In the genomic region with DNA sequence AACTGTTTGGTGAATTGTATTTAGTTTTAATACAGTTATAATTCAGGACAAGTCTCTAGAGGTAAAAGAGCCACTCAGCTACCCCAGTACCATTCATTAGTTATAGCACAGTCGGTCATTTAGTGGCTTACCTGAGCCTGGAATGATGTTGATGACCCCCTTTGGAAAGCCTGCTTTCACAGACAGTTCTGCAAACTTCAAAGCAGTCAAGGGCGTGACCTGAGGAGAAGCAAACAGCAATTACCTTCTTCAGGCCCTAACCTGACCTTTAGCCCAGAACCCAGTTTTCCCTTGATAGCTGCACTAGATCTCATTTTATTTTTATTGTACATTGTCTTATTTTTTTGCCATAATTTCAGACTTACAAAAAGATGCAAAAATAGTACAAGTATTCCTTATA, we compare ENCODE assay signal across 17 cellular contexts. TPM values are rescaled to one million over a fixed set of nuclear protein-coding genes. Genes with fewer than 3 reads are reported as not detected.
A peak's percentile ranks its signal among the peaks of the same experiment; 100 is the strongest.
DNase-seq lines count a peak whose midpoint lies in the region; ATAC-seq, FAIRE-seq and TF ChIP-seq lines count a peak whose summit lies in the region.
"Had no signal": no experiment of that assay in that cellular context is flagged by ENCODE, and none has a peak within 500 bp of the region (broad histone marks: within the 10 kb centered on the region; RNA-seq: fewer than 3 reads in every experiment).

No MANE protein-coding gene starts in this region.

- no peak overlapping the region for H3K4me3 ChIP-seq in pancreas
- H3K4me3 ChIP-seq: HAP-1 had no signal

- WGBS in pancreas, 2 donors, result 43 to 94% methylated on average over 2 of the region's 2 CpGs

- peak; percentile 28 for DNase-seq in NCI-H510A treated with DMSO at 0.1 percent for 48 hours (lab: John Stamatoyannopoulos, UW)
- no peak for DNase-seq in NCI-H510A (lab: John Stamatoyannopoulos, UW)
- peak; percentile 8 for DNase-seq in HuH-7 (ENCODE audit: low spot score)
- DNase-seq in left colon, result no peak
- no peak for DNase-seq in pancreas
- DNase-seq: BE2C; CD8-positive, alpha-beta T cell; COR-L47; DMS153; GOT3; IMR-90; KBM-7 had no signal

- H3K4me1 ChIP-seq in pancreas, result no peaks in the 10 kb centered on the region
- H3K4me1 ChIP-seq: BE2C, HAP-1 had no signal

- ATAC-seq in left colon (peak; percentile 77), HG03432 (IDR thresholded peaks at IDR 0.05; ENCODE audit: unreplicated experiment) (no peak), GM21529 (IDR thresholded peaks at IDR 0.05; ENCODE audit: unreplicated experiment) (no peak), pancreas (no peak)
- ATAC-seq: CD8-positive, alpha-beta T cell had no signal

- intact Hi-C loops in left colon (cut with DNase I, micrococcal nuclease) (no loop called here), pancreas (cut with DNase I) (no loop called here)

- no peak for TF ChIP-seq CTCF in pancreas (IDR thresholded peaks at IDR 0.05)

- no peak for FAIRE-seq in pancreas (lab: Jason Lieb, UNC)
- FAIRE-seq: D721Med had no signal

- no peaks in the 10 kb centered on the region for H3K9me3 ChIP-seq in pancreas
- H3K9me3 ChIP-seq: BE2C, HAP-1 had no signal

- H3K27me3 ChIP-seq in pancreas, result no peaks in the 10 kb centered on the region
- H3K27me3 ChIP-seq: BE2C had no signal

- H3K27ac ChIP-seq in pancreas, result no peak overlapping the region
- H3K27ac ChIP-seq: C4-2B had no signal

- peaks cover 0 to 14% (median 0%) of the 10 kb centered on the region in 3 donors for H3K36me3 ChIP-seq in pancreas
- H3K36me3 ChIP-seq: BE2C, HAP-1 had no signal

RNA-seq across cellular contexts. Expression of gene ALDH1L2, which starts 43.8 kb away (rescaled TPM):
- total RNA-seq in left colon (1 to 10 TPM; 1.2 to 3.1 TPM), pancreas (10 to 100 TPM; 32.2 to 90.9 (median 34.7) TPM)
- 1 to 10 TPM; 6.0 TPM for polyA plus RNA-seq in pancreas
- total RNA-seq: CD8-positive, alpha-beta T cell had no signal

RNA-seq across cellular contexts. Expression of gene NOPCHAP1, which starts 54.4 kb away (rescaled TPM):
- total RNA-seq in left colon (10 to 100 TPM; 14.8 to 15.0 TPM), pancreas (10 to 100 TPM; 12.9 to 21.5 (median 15.1) TPM)
- 1 to 10 TPM; 7.2 to 7.6 TPM for polyA plus RNA-seq in pancreas

Comparison
In these comparisons a context has a peak if more than half of its experiments do, and no peak if none do; other contexts are left out.
1. DNase-seq: peak in NCI-H510A treated with DMSO at 0.1 percent for 48 hours (single experiment) and HuH-7 (single experiment); none in NCI-H510A (single experiment), left colon (0 of 2) and pancreas (0 of 6).
2. RNA of gene ALDH1L2, which starts 43.8 kb away (total RNA-seq): 32.2 to 90.9 TPM in pancreas; 1.2 to 3.1 TPM in left colon; every median in the first group is over 4 times any median in the second.